In genomic region chr1:223133301-223133823, GRCh38 we compare ENCODE assay signal across 8 cellular contexts. TPM values are rescaled to one million over a fixed set of nuclear protein-coding genes. Genes with fewer than 3 reads are reported as not detected.
DNase-seq lines count a peak whose midpoint lies in the region; ATAC-seq, FAIRE-seq and TF ChIP-seq lines count a peak whose summit lies in the region.

No MANE protein-coding gene starts in this region.

- no peaks in the 10 kb centered on the region for H3K36me3 ChIP-seq in SK-N-SH (replicated peaks in 1 of 2; ENCODE audit: control insufficient read depth in 1 of 2, insufficient read depth in 2 of 2, low read length in 1 of 2)

- peak; percentile 19 to 25 for ATAC-seq in activated T-cell treated with anti-CD3 and anti-CD28 coated beads, Interleukin-2, amount 50 U/mL, for 72 hours (replicated peaks in 1 of 2)
- peak; percentile 14 for ATAC-seq in left colon

- POLR2A ChIA-PET in SK-N-SH (lab: Yijun Ruan, JAX), result no interaction called here

- H3K9me3 Mint-ChIP-seq in activated T-cell treated with anti-CD3 and anti-CD28 coated beads, Interleukin-2, amount 50 U/mL, for 72 hours, result no peaks in the 10 kb centered on the region
- no peaks in the 10 kb centered on the region for H3K9me3 Mint-ChIP-seq in type B pancreatic cell

- no peak overlapping the region for H2AFZ ChIP-seq in SK-N-SH (ENCODE audit: low read depth)

- no peak overlapping the region for H3K27ac ChIP-seq in SK-N-SH (ENCODE audit: low read depth in 2 of 2, low read length in 1 of 2)

- TF ChIP-seq CTCF in SK-N-SH (IDR thresholded peaks at IDR 0.05) (no peak), type B pancreatic cell (conservative IDR thresholded peaks at IDR 0.05) (no peak)

- H3K79me2 ChIP-seq in SK-N-SH (ENCODE audit: insufficient read depth), result no peaks in the 10 kb centered on the region

- H3K4me2 ChIP-seq in SK-N-SH, result peak overlapping the region; percentile 91

- H3K9me2 ChIP-seq in SK-N-SH, result no peaks in the 10 kb centered on the region

- no peaks in the 10 kb centered on the region for H3K9me3 ChIP-seq in SK-N-SH

- no peak for TF ChIP-seq RAD21 in SK-N-SH (IDR thresholded peaks at IDR 0.05; ENCODE audit: low read length)

- FAIRE-seq in HTR-8/SVneo (lab: Jason Lieb, UNC), result no peak

- peaks cover 29% of the 10 kb centered on the region for H3K27me3 ChIP-seq in SK-N-SH (ENCODE audit: insufficient read depth)

- no peaks in the 10 kb centered on the region for H3F3A ChIP-seq in SK-N-SH (replicated peaks; ENCODE audit: insufficient read depth)

- intact Hi-C loops in left colon (cut with DNase I, micrococcal nuclease), result no loop called here

- CTCF ChIA-PET in SK-N-SH (lab: Yijun Ruan, JAX), result interaction anchor here (0.6 to 10.1 kb wide), 72 partner anchors 8 to 670 kb away, joined by 3 to 130 read pairs (median 4); partner anchors contain the start of genes SUSD4 and TLR5

- peaks cover 37% of the 10 kb centered on the region for H3K27me3 Mint-ChIP-seq in activated T-cell treated with anti-CD3 and anti-CD28 coated beads, Interleukin-2, amount 50 U/mL, for 72 hours (ENCODE audit: low read depth)
- H3K27me3 Mint-ChIP-seq in type B pancreatic cell, result peaks cover 42% of the 10 kb centered on the region

- peaks cover 21% of the 10 kb centered on the region for H3K4me1 Mint-ChIP-seq in activated T-cell treated with anti-CD3 and anti-CD28 coated beads, Interleukin-2, amount 50 U/mL, for 72 hours (ENCODE audit: low read depth)
- H3K4me1 Mint-ChIP-seq in type B pancreatic cell (ENCODE audit: unreplicated experiment), result peaks cover 28% of the 10 kb centered on the region

- no peak for DNase-seq in activated T-cell treated with anti-CD3 and anti-CD28 coated beads, Interleukin-2, amount 50 U/mL, for 72 hours
- DNase-seq in activated T-cell treated with anti-CD3 and anti-CD28 coated beads, Interleukin-2, amount 50 U/mL, for 48 hours, result no peak
- no peak for DNase-seq in SK-N-SH
- DNase-seq in left colon, result peak in 1 of 2 donors; percentile 9
- DNase-seq in type B pancreatic cell (ENCODE audit: extremely low spot score, unreplicated experiment), result no peak
- DNase-seq in HTR-8/SVneo (ENCODE audit: insufficient read length, low spot score), result no peak
- DNase-seq in activated CD4-positive, alpha-beta T cell treated with anti-CD3 and anti-CD28 coated beads for 48 hours, result no peak
- no peak for DNase-seq in NCI-H82 treated with DMSO at 0.1 percent for 48 hours (lab: John Stamatoyannopoulos, UW; ENCODE audit: unreplicated experiment)

- H3K4me3 Mint-ChIP-seq in activated T-cell treated with anti-CD3 and anti-CD28 coated beads, Interleukin-2, amount 50 U/mL, for 72 hours, result peak overlapping the region; percentile 54 to 63
- H3K4me3 Mint-ChIP-seq in type B pancreatic cell, result peak overlapping the region; percentile 88

- WGBS in SK-N-SH (ENCODE audit: low lambda C conversion rate), result 32% methylated on average over 15 of the region's 15 CpGs

- peak overlapping the region in 1 of 2 experiments; percentile 58; a peak in 1 of 4 replicates for H3K4me3 ChIP-seq in SK-N-SH (ENCODE audit: low read depth in 2 of 2, low read length in 1 of 2)

- H3K27ac Mint-ChIP-seq in activated T-cell treated with anti-CD3 and anti-CD28 coated beads, Interleukin-2, amount 50 U/mL, for 72 hours, result no peak overlapping the region
- H3K27ac Mint-ChIP-seq in type B pancreatic cell, result peak overlapping the region; percentile 95

- no peaks in the 10 kb centered on the region for H4K20me1 ChIP-seq in SK-N-SH (ENCODE audit: insufficient read depth)

- peaks cover 10 to 16% of the 10 kb centered on the region in 2 experiments; a peak in 3 of 4 replicates for H3K4me1 ChIP-seq in SK-N-SH (ENCODE audit: control insufficient read depth in 1 of 2, insufficient read depth in 2 of 2, low read depth in 1 of 2, low read length in 1 of 2)

- no peak overlapping the region for H3K9ac ChIP-seq in SK-N-SH

- TF ChIP-seq EP300 in SK-N-SH (IDR thresholded peaks at IDR 0.05; ENCODE audit: borderline replicate concordance in 1 of 2, low read depth in 1 of 2, low read length in 1 of 2), result no peak

- H3K36me3 Mint-ChIP-seq in activated T-cell treated with anti-CD3 and anti-CD28 coated beads, Interleukin-2, amount 50 U/mL, for 72 hours (ENCODE audit: insufficient read depth in 2 of 2), result no peaks in the 10 kb centered on the region
- no peaks in the 10 kb centered on the region for H3K36me3 Mint-ChIP-seq in type B pancreatic cell

TF ChIP-seq in SK-N-SH, 30 proteins besides CTCF, POLR2A, EP300 and RAD21:
- TF ChIP-seq TAF1 (IDR thresholded peaks at IDR 0.05; ENCODE audit: borderline replicate concordance, low read depth, low read length) (no peak), USF1 (IDR thresholded peaks at IDR 0.05; ENCODE audit: borderline replicate concordance, low read depth) (peak; percentile 9; the same call in 1 of the 2 replicates)

RNA-seq across cellular contexts. Expression of gene TLR5, which starts 9.7 kb away (rescaled TPM):
- 1 to 10 TPM in 1 of 2 donors, under 1 TPM in 1; 0.60 to 1.4 TPM for total RNA-seq in activated T-cell treated with anti-CD3 and anti-CD28 coated beads, Interleukin-2, amount 50 U/mL, for 72 hours
- 0.02 TPM in 1 of 2 replicates, not detected in the other for polyA plus RNA-seq in SK-N-SH (2012; rRNA removed)
- 0.01 and 0.22 TPM in 2 replicates for polyA plus RNA-seq in SK-N-SH (2012; cell fraction: cytosol; rRNA removed)
- polyA plus RNA-seq in SK-N-SH (2012; cell fraction: nucleus; rRNA removed), result 0.04 and 0.14 TPM in 2 replicates
- total RNA-seq in left colon, result 1 to 10 TPM; 1.3 to 3.5 TPM
- total RNA-seq in type B pancreatic cell (ENCODE audit: low replicate concordance), result 2.8 and 4.2 TPM in 2 replicates
